In the genomic region with DNA sequence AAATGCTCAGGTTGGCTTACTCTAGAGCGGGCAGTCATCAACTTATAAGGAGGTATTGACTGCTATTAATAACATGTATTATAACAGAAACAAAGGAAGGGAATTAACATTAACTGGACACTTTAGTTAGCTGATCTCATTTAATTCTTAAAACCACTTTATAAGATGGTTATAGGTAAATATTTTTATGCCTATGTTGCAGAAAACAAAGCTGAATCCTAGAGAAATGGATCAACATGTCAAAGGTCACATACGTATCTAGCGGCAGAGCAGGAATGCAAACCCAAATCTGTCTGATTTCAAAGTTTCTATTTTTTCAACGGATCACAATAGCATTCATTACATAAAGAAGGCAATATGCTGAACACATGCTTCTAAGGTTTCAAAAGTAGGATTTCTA, we compare ENCODE assay signal across 8 cellular contexts.
"Had no signal": no experiment of that assay in that cellular context is flagged by ENCODE, and none has a peak within 500 bp of the region (broad histone marks: within the 10 kb centered on the region; RNA-seq: fewer than 3 reads in every experiment).

No MANE protein-coding gene starts in this region.

- H3K4me2 ChIP-seq: GM23338 had no signal

- DNase-seq: H9, HCEC 1CT, KG1 had no signal

- ATAC-seq: GM23338, K562 had no signal

- FAIRE-seq: H1, H54, HTR-8/SVneo, K562 had no signal

- H3K4me3 ChIP-seq: GM23338, K562 had no signal
